ENCODE assay signal across 7 cellular contexts in genomic region chr2:25376750-25377621, GRCh38. TPM values are rescaled to one million over a fixed set of nuclear protein-coding genes. Genes with fewer than 3 reads are reported as not detected.
DNase-seq lines count a peak whose midpoint lies in the region; ATAC-seq and TF ChIP-seq lines count a peak whose summit lies in the region.

No MANE protein-coding gene starts in this region.

- TF ChIP-seq CTCF in ascending aorta (IDR thresholded peaks at IDR 0.05) (peak; percentile 76 to 88 (median 87)), retinal pigment epithelial cell (conservative IDR thresholded peaks at IDR 0.05; ENCODE audit: low read depth, low read length) (peak; percentile 66)

- H3K4me3 ChIP-seq in ascending aorta (peak overlapping the region; percentile 9 to 52), retinal pigment epithelial cell (ENCODE audit: low read length) (peak overlapping the region; percentile 11)

- peak overlapping the region in 1 of 2 donors; percentile 24 for H3K27ac ChIP-seq in ascending aorta

- DNase-seq in NCI-H187 (lab: John Stamatoyannopoulos, UW) (peak; percentile 74 to 92), T-helper 2 cell (peak; percentile 79 to 97 (median 86)), ascending aorta (ENCODE audit: low spot score in 2 of 2) (peak; percentile 57 to 92), hepatic stellate cell (ENCODE audit: low spot score) (peak; percentile 87), retinal pigment epithelial cell (ENCODE audit: low read depth) (peak; percentile 63)

- intact Hi-C loops in ascending aorta (cut with DNase I), result loop anchor here (1.0 to 5.0 kb wide), 5 partner anchors 15 to 124 kb away; no protein-coding TSS in a partner anchor

- no peaks in the 10 kb centered on the region for H3K27me3 ChIP-seq in ascending aorta

- ATAC-seq in GM18508 (IDR thresholded peaks at IDR 0.05; ENCODE audit: insufficient read depth, unreplicated experiment), result peak; percentile 80
- ATAC-seq in HG02973 (IDR thresholded peaks at IDR 0.05; ENCODE audit: unreplicated experiment), result peak; percentile 89

- no peaks in the 10 kb centered on the region for H3K36me3 ChIP-seq in ascending aorta

- no peaks in the 10 kb centered on the region for H3K9me3 ChIP-seq in ascending aorta

- peaks cover 4 to 9% of the 10 kb centered on the region in 2 donors for H3K4me1 ChIP-seq in ascending aorta

RNA-seq across cellular contexts. Expression of gene DNMT3A, which starts 35.3 kb away (rescaled TPM):
- 33.6 TPM for total RNA-seq in ascending aorta
